In genomic region chr1:165114022-165114888, GRCh38 we compare ENCODE assay signal across 8 cellular contexts.
A peak's percentile ranks its signal among the peaks of the same experiment; 100 is the strongest.
DNase-seq lines count a peak whose midpoint lies in the region; ATAC-seq, FAIRE-seq and TF ChIP-seq lines count a peak whose summit lies in the region.

No MANE protein-coding gene starts in this region.

- intact Hi-C loops in A673 (cut with micrococcal nuclease; ENCODE audit: unreplicated experiment): no loop called here
- intact Hi-C loops in sigmoid colon (cut with DNase I): no loop called here

- FAIRE-seq in frontal cortex (lab: Jason Lieb, UNC): no peak

- in situ Hi-C loops in G401 (cut with HindIII; ENCODE audit: low sequenced_read_pairs): no loop called here

- CTCF ChIA-PET in A673 (lab: Charles Lee): interaction anchor here (0.5 to 0.9 kb wide), 4 partner anchors 12 to 550 kb away, joined by 3 to 4 read pairs (median 3); no protein-coding TSS in a partner anchor

- BruUV-seq in A673 (replicated peaks; lab: Mats Ljungman, UMichigan): no TSS peak

- POLR2A ChIA-PET in A673 (lab: Charles Lee; ENCODE audit: low non-redundant PET): no interaction called here

- no peak for TF ChIP-seq POLR2A in sigmoid colon (IDR thresholded peaks at IDR 0.05)

- H3K4me3 ChIP-seq in A673 (ENCODE audit: low read depth, low read length, poor library complexity, severe bottlenecking) (no peak overlapping the region), sigmoid colon (no peak overlapping the region)

- H3K27ac ChIP-seq in A673 (ENCODE audit: low read depth, low read length, poor library complexity, severe bottlenecking) (no peak overlapping the region), sigmoid colon (no peak overlapping the region)

- TF ChIP-seq CTCF in A673 (conservative IDR thresholded peaks at IDR 0.05; ENCODE audit: low read depth, low read length): peak; percentile 82
- peak; percentile 6 to 80 (median 42) for TF ChIP-seq CTCF in sigmoid colon (IDR thresholded peaks at IDR 0.05)

- peaks cover 14% of the 10 kb centered on the region for H3K27me3 ChIP-seq in A673 (replicated peaks; ENCODE audit: insufficient read depth, low read depth, low read length, poor library complexity)
- H3K27me3 ChIP-seq in sigmoid colon: peaks cover 0 to 23% (median 0%) of the 10 kb centered on the region in 3 donors

- ATAC-seq in GM21825 (IDR thresholded peaks at IDR 0.05; ENCODE audit: unreplicated experiment): no peak

- H3K36me3 ChIP-seq in A673 (ENCODE audit: insufficient read depth, low read length, poor library complexity, severe bottlenecking) (no peaks in the 10 kb centered on the region), sigmoid colon (no peaks in the 10 kb centered on the region)

- DNase-seq in A673 (ENCODE audit: low spot score) (peak; percentile 67), G401 (ENCODE audit: low spot score) (peak; percentile 56), NCI-H1694 (lab: John Stamatoyannopoulos, UW) (peak; percentile 98), T1000 (lab: John Stamatoyannopoulos, UW) (peak; percentile 9), frontal cortex (ENCODE audit: low spot score in 2 of 2) (peak; percentile 21 to 27), sigmoid colon (no peak)
- DNase-seq in activated naive CD4-positive, alpha-beta T cell treated with Interleukin-2 at 50 U/mL for 16 hours: no peak

- H3K4me1 ChIP-seq in A673 (ENCODE audit: insufficient read depth, low read length, poor library complexity, severe bottlenecking) (no peaks in the 10 kb centered on the region), sigmoid colon (no peaks in the 10 kb centered on the region)

- WGBS in sigmoid colon, 2 donors: 29 to 35% methylated on average over 14 of the region's 14 CpGs

- TF ChIP-seq EP300 in sigmoid colon (IDR thresholded peaks at IDR 0.05): no peak

- H3K9me3 ChIP-seq in A673 (ENCODE audit: low read depth, low read length, poor library complexity, severe bottlenecking) (no peaks in the 10 kb centered on the region), sigmoid colon (no peaks in the 10 kb centered on the region)

Comparison
In these comparisons a context has a peak if more than half of its experiments do, and no peak if none do; other contexts are left out.
1. DNase-seq: peak in A673 (single experiment), G401 (single experiment), NCI-H1694 (single experiment), T1000 (single experiment) and frontal cortex (2 of 2); none in sigmoid colon (single experiment) and activated naive CD4-positive, alpha-beta T cell treated with Interleukin-2 at 50 U/mL for 16 hours (single experiment).